Comparison of ENCODE assay signal across 26 cellular contexts in the genomic region with DNA sequence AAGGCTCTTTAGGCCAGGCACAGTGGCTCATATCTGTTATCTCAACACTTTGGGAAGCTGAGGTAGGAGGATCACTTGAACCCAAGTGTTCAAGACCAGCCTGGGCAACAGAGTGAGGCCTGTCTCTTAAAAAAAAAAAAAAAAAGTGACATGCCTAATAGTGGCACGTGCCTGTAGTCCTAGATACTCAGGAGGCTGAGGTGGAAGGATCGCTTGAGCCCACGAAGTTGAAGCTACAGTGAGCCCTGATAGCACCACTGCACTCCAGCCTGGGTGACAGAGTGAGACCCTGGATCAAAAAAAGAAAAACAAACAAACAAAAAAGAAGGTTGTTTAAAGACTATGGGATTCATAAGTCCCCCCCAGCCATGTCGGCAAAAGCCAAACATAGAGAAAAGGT. TPM values are rescaled to one million over a fixed set of nuclear protein-coding genes. Genes with fewer than 3 reads are reported as not detected.
DNase-seq lines count a peak whose midpoint lies in the region; ATAC-seq and TF ChIP-seq lines count a peak whose summit lies in the region.
"Had no signal": no experiment of that assay in that cellular context is flagged by ENCODE, and none has a peak within 500 bp of the region (broad histone marks: within the 10 kb centered on the region; RNA-seq: fewer than 3 reads in every experiment).

No MANE protein-coding gene starts in this region.

- H3K9ac ChIP-seq in GM23248 = peak overlapping the region; percentile 43
- H3K9ac ChIP-seq: BLaER1 had no signal

- peaks cover 13% of the 10 kb centered on the region for H3F3A ChIP-seq in GM23248 (ENCODE audit: insufficient read depth)
- peaks cover 23% of the 10 kb centered on the region for H3F3A ChIP-seq in PC-9 (ENCODE audit: insufficient read depth, low read depth)

- no peak for ATAC-seq in GM21723 (IDR thresholded peaks at IDR 0.05; ENCODE audit: unreplicated experiment)
- ATAC-seq in HG02884 (IDR thresholded peaks at IDR 0.05; ENCODE audit: unreplicated experiment) = no peak
- ATAC-seq: GM12878; naive thymus-derived CD8-positive, alpha-beta T cell; stimulated activated effector memory CD8-positive, alpha-beta T cell treated with anti-CD3 and anti-CD28 coated beads, Interleukin-12 subunit alpha, Interleukin-12 subunit beta, amount 100 ng/mL, for 72 hours had no signal

- TSS peak; percentile 41 for BruUV-seq in PC-9 (replicated peaks; lab: Mats Ljungman, UMichigan)

- H3K4me2 ChIP-seq in GM23248 (ENCODE audit: unreplicated experiment) (peak overlapping the region; percentile 37), PC-9 (peak overlapping the region; percentile 61)
- H3K4me2 ChIP-seq: BLaER1 had no signal

- peaks cover 16% of the 10 kb centered on the region for H3K4me1 ChIP-seq in GM23248 (ENCODE audit: insufficient read depth)
- peaks cover 14% of the 10 kb centered on the region for H3K4me1 ChIP-seq in PC-9 (replicated peaks; ENCODE audit: insufficient read depth)
- no peaks in the 10 kb centered on the region for H3K4me1 ChIP-seq in mesodermal cell (ENCODE audit: control insufficient read depth, insufficient read depth, low read length, poor library complexity, severe bottlenecking)
- H3K4me1 ChIP-seq: BLaER1, sigmoid colon, upper lobe of left lung had no signal

- H3K4me3 ChIP-seq in GM23248 = peak overlapping the region; percentile 43
- peak overlapping the region; percentile 17; the same call in 1 of the 2 replicates for H3K4me3 ChIP-seq in PC-9
- H3K4me3 ChIP-seq in brain microvascular endothelial cell (ENCODE audit: low read depth, low read length) = no peak overlapping the region
- no peak overlapping the region for H3K4me3 ChIP-seq in mesodermal cell (ENCODE audit: extremely low read depth, insufficient read depth, low read length, poor library complexity, severe bottlenecking)
- H3K4me3 ChIP-seq: BLaER1, GM12878, left ventricle myocardium inferior, sigmoid colon, upper lobe of left lung had no signal

- peak overlapping the region; percentile 75 for H2AFZ ChIP-seq in GM23248
- 0 out of 2 replicates have a peak overlapping the region, but pooled peaks have one; percentile 5 for H2AFZ ChIP-seq in PC-9

- peak overlapping the region; percentile 78 for H3K27ac ChIP-seq in GM23248
- peak overlapping the region; percentile 83 for H3K27ac ChIP-seq in PC-9
- peak overlapping the region; percentile 7 for H3K27ac ChIP-seq in brain microvascular endothelial cell
- peak overlapping the region; percentile 62 for H3K27ac ChIP-seq in mesodermal cell (ENCODE audit: low read depth, low read length, severe bottlenecking)
- H3K27ac ChIP-seq: BLaER1, left ventricle myocardium inferior, sigmoid colon, upper lobe of left lung had no signal

- H3K27me3 ChIP-seq in GM23248 (replicated peaks; ENCODE audit: insufficient read depth) (no peaks in the 10 kb centered on the region), PC-9 (ENCODE audit: insufficient read depth, low read depth) (no peaks in the 10 kb centered on the region), brain microvascular endothelial cell (replicated peaks) (no peaks in the 10 kb centered on the region)
- H3K27me3 ChIP-seq: BLaER1, upper lobe of left lung had no signal

- H3K9me2 ChIP-seq in GM23248 (ENCODE audit: insufficient read depth) = no peaks in the 10 kb centered on the region
- H3K9me2 ChIP-seq in PC-9 (ENCODE audit: insufficient read depth) = no peaks in the 10 kb centered on the region

- TF ChIP-seq CTCF in PC-9 (conservative IDR thresholded peaks at IDR 0.05) (no peak), brain microvascular endothelial cell (IDR thresholded peaks at IDR 0.05; ENCODE audit: low read depth, low read length, missing control alignments) (no peak)

- CTCF ChIA-PET in PC-9 (lab: Charles Lee) = interaction anchor here (0.6 to 1.0 kb wide), 3 partner anchors 27 to 201 kb away, joined by 4 to 8 read pairs (median 5); no protein-coding TSS in a partner anchor

- no peaks in the 10 kb centered on the region for H4K20me1 ChIP-seq in GM23248 (ENCODE audit: insufficient read depth)
- H4K20me1 ChIP-seq in PC-9 (ENCODE audit: insufficient read depth) = no peaks in the 10 kb centered on the region
- H4K20me1 ChIP-seq: BLaER1 had no signal

- H3K36me3 ChIP-seq in GM23248 (ENCODE audit: low read depth) (no peaks in the 10 kb centered on the region), PC-9 (ENCODE audit: low read depth) (no peaks in the 10 kb centered on the region), brain microvascular endothelial cell (replicated peaks) (no peaks in the 10 kb centered on the region), mesodermal cell (ENCODE audit: control insufficient read depth, insufficient read depth, low read length) (no peaks in the 10 kb centered on the region)
- H3K36me3 ChIP-seq: BLaER1, left ventricle myocardium inferior, sigmoid colon, upper lobe of left lung had no signal

- no peak for DNase-seq in GM23248
- DNase-seq in PC-9 = no peak
- DNase-seq in brain microvascular endothelial cell = no peak
- DNase-seq in stimulated activated naive CD4-positive, alpha-beta T cell treated with Interleukin-2 at 50 U/mL for 16 hours (lab: John Stamatoyannopoulos, UW) = no peak
- DNase-seq in AML-193 (lab: John Stamatoyannopoulos, UW) = no peak
- DNase-seq: activated CD4-positive, alpha-beta T cell treated with anti-CD3 and anti-CD28 coated beads, Interleukin-2, amount 10 ng/mL, durations not matched to agents 7 days and 5 days; amygdala; DMS153; glutamatergic neuron; H9; left ventricle myocardium inferior; naive thymus-derived CD8-positive, alpha-beta T cell; NCI-H1092 treated with DMSO at 0.1 percent for 48 hours; NCI-H1930; NCI-H524 treated with DMSO at 0.1 percent for 48 hours; SIG-M5; sigmoid colon; stimulated activated CD4-positive, alpha-beta T cell treated with anti-CD3 and anti-CD28 coated beads, Interleukin-15, amount 100 ng/mL, for 24 hours; substantia nigra; upper lobe of left lung had no signal

- intact Hi-C loops in PC-9 (cut with micrococcal nuclease; ENCODE audit: unreplicated experiment) = no loop called here

- H3K79me2 ChIP-seq in GM23248 (ENCODE audit: insufficient read depth) (no peaks in the 10 kb centered on the region), PC-9 (ENCODE audit: low read depth) (no peaks in the 10 kb centered on the region)

- in situ Hi-C loops in GM23248 (cut with MboI) (no loop called here), brain microvascular endothelial cell (cut with HindIII; ENCODE audit: low pct_ligation_motif_present, low sequenced_read_pairs) (no loop called here)

- 69 to 74% methylated on average over 4 of the region's 4 CpGs for WGBS in GM23248 (ENCODE audit: low coverage in 1 of 2, low lambda C conversion rate in 2 of 2, missing lambda C conversion rate in 2 of 2), 2 experiments
- WGBS in mesodermal cell (ENCODE audit: insufficient coverage in 2 of 2), 2 experiments = 87 to 100% methylated on average over 2 to 3 of the region's 4 CpGs

- POLR2A ChIA-PET in PC-9 (lab: Charles Lee; ENCODE audit: unreplicated experiment) = interaction anchor here (0.6 kb wide), 1 partner anchor 40 kb away, joined by 8 read pairs; no protein-coding TSS in a partner anchor

- H3K9me3 ChIP-seq in GM23248 (ENCODE audit: low read depth) (no peaks in the 10 kb centered on the region), PC-9 (ENCODE audit: insufficient read depth, low read depth) (no peaks in the 10 kb centered on the region), mesodermal cell (ENCODE audit: control insufficient read depth, low read length) (no peaks in the 10 kb centered on the region)
- H3K9me3 ChIP-seq: BLaER1, left ventricle myocardium inferior, sigmoid colon, upper lobe of left lung had no signal

RNA-seq across cellular contexts. Expression of gene NRF1, which starts 42.2 kb away (rescaled TPM):
- total RNA-seq in GM23248 (2014; rRNA removed; shearing (Covaris generic)) = 7.0 and 11.1 TPM in 2 replicates
- 2.5 and 3.5 TPM in 2 replicates for polyA plus RNA-seq in GM23248 (2016; fragmentation: Nextera tagmentation; extraction: Ambion mirVana)
- 20.5 and 23.2 TPM in 2 replicates for total RNA-seq in PC-9 (2021)
- polyA plus RNA-seq in mesodermal cell (2013, experiment 1 of 2) = 13.0 TPM
- 13.7 TPM for polyA plus RNA-seq in mesodermal cell (2013, experiment 2 of 2)

Comparison
In these comparisons a context has a peak if more than half of its experiments do, and no peak if none do; other contexts are left out.
1. H3K27ac ChIP-seq: peak in every context shown above with its lines; median percentile 83 in PC-9; 78 in GM23248; 62 in mesodermal cell; 7 in brain microvascular endothelial cell.
2. H3K4me3 ChIP-seq: peak in GM23248 (single experiment) and PC-9 (single experiment); none in brain microvascular endothelial cell (single experiment) and mesodermal cell (single experiment).